In the genomic region with DNA sequence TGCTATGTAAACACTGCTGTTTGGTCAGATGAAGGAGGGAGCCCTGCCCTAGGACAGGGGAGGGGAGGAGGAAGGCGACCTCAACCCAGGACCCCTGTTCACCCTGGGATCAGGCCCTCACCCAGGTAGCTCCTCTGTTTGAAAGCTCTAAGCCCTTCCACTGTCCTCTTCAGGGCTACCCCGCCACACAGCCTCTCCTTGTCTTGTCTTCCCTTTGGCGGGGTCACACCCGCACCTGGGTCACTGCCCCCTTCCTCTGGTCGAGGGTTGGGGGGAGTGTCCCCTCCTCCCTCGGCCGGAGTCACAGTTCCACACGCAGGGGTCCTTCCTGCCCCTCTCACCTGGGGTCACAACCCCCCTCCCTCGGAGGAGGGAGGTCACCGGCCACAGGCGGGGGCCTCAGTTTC, we compare ENCODE assay signal across 8 cellular contexts.
DNase-seq lines count a peak whose midpoint lies in the region; ATAC-seq and TF ChIP-seq lines count a peak whose summit lies in the region.

No MANE protein-coding gene starts in this region.

- DNase-seq in epithelial cell of esophagus (ENCODE audit: low read depth) (no peak), Ammon's horn (ENCODE audit: low spot score) (no peak), T1000 (lab: John Stamatoyannopoulos, UW) (no peak), NCI-H1105 (lab: John Stamatoyannopoulos, UW) (no peak), NCI-H82 (lab: John Stamatoyannopoulos, UW) (no peak)

- H3K4me1 ChIP-seq in OCI-LY3 (ENCODE audit: low read length) (peaks cover 11% of the 10 kb centered on the region), neutrophil (ENCODE audit: control insufficient read depth in 1 of 2, insufficient read depth in 1 of 2, low read depth in 1 of 2, low read length in 1 of 2) (peaks cover 15% of the 10 kb centered on the region in 2 experiments)

- H3K79me2 ChIP-seq in OCI-LY3 (ENCODE audit: low read length), result peaks cover 49% of the 10 kb centered on the region

- ATAC-seq in GM21528 (IDR thresholded peaks at IDR 0.05; ENCODE audit: low FRiP score, unreplicated experiment), result peak; percentile 25

- H3K36me3 ChIP-seq in OCI-LY3 (replicated peaks; ENCODE audit: low read depth, low read length) (peaks cover 12% of the 10 kb centered on the region), neutrophil (no peaks in the 10 kb centered on the region)

- H3K9me3 ChIP-seq in OCI-LY3 (ENCODE audit: insufficient read depth, low read length) (no peaks in the 10 kb centered on the region), neutrophil (no peaks in the 10 kb centered on the region)

- peak overlapping the region; percentile 100 for H3K4me2 ChIP-seq in OCI-LY3 (ENCODE audit: low read length)

- H3K27me3 ChIP-seq in OCI-LY3 (ENCODE audit: low read depth, low read length), result no peaks in the 10 kb centered on the region
- no peaks in the 10 kb centered on the region for H3K27me3 ChIP-seq in neutrophil

- H3K4me3 ChIP-seq in OCI-LY3 (ENCODE audit: low read length), result peak overlapping the region; percentile 94
- H3K4me3 ChIP-seq in epithelial cell of esophagus (ENCODE audit: low read length), result peak overlapping the region; percentile 70
- peak overlapping the region; percentile 79 to 86 for H3K4me3 ChIP-seq in neutrophil (ENCODE audit: low read depth in 1 of 2, low read length in 1 of 2)

- peak overlapping the region; percentile 90 for H3K9ac ChIP-seq in OCI-LY3 (ENCODE audit: low read length)

- no peaks in the 10 kb centered on the region for H4K20me1 ChIP-seq in OCI-LY3 (ENCODE audit: insufficient read depth, low read length)

- peak overlapping the region; percentile 51 for H3K27ac ChIP-seq in OCI-LY3 (ENCODE audit: low read length)
- peak overlapping the region; percentile 65 for H3K27ac ChIP-seq in neutrophil

- peak overlapping the region; percentile 60; the same call in 1 of the 2 replicates for H2AFZ ChIP-seq in OCI-LY3 (ENCODE audit: low read depth, low read length)

- TF ChIP-seq CTCF in OCI-LY3 (IDR thresholded peaks at IDR 0.05; ENCODE audit: low read depth, low read length), result no peak
- TF ChIP-seq CTCF in epithelial cell of esophagus (IDR thresholded peaks at IDR 0.05; ENCODE audit: insufficient read depth, low read depth, low read length, missing control alignments), result no peak
- no peak for TF ChIP-seq CTCF in neutrophil (IDR thresholded peaks at IDR 0.05)
